Comparison of ENCODE assay signal across 8 cellular contexts in genomic region chr10:29439005-29439404, GRCh38.
DNase-seq lines count a peak whose midpoint lies in the region; ATAC-seq, FAIRE-seq and TF ChIP-seq lines count a peak whose summit lies in the region.
"Not testable (repeated sequence)": the region's sequence is repeated elsewhere in the genome, so short reads cannot be mapped to it uniquely, and the experiment has no call there.

No MANE protein-coding gene starts in this region.

- peaks cover 19 to 29% of the 10 kb centered on the region in 2 experiments for H3K9me3 Mint-ChIP-seq in H9

- not testable (repeated sequence) for H3K56ac ChIP-seq in H9 (ENCODE audit: insufficient read length, low read depth, low read length)

- H3K27me3 ChIP-seq in H9 (ENCODE audit: insufficient read depth, low read length); HUES48 (ENCODE audit: control insufficient read depth, insufficient read depth, low read length); K562 (ENCODE audit: control insufficient read depth in 2 of 2, insufficient read depth in 2 of 2, low read length in 2 of 2): not testable (repeated sequence)

- not testable (repeated sequence) for H4K5ac ChIP-seq in H9 (ENCODE audit: insufficient read length, low read depth, low read length)

- CTCF ChIA-PET in K562 (lab: Yijun Ruan, JAX; ENCODE audit: low intra/inter-chr PET ratio): not testable (repeated sequence)

- H4K91ac ChIP-seq in H9 (ENCODE audit: insufficient read length, low read depth, low read length): not testable (repeated sequence)

- TF ChIP-seq POLR2A in K562 (conservative IDR thresholded peaks at IDR 0.05): not testable (repeated sequence)

- not testable (repeated sequence) for H3K23me2 ChIP-seq in H9 (ENCODE audit: insufficient read length, low read depth, low read length, poor library complexity, severe bottlenecking)

- not testable (repeated sequence) for H2AK5ac ChIP-seq in H9 (ENCODE audit: insufficient read length, low read length)

- ATAC-seq in K562: not testable (repeated sequence)
- peak; percentile 58 for ATAC-seq in left colon

- not testable (repeated sequence) for H2BK12ac ChIP-seq in H9 (ENCODE audit: insufficient read length, low read depth, low read length)

- intact Hi-C loops in K562 (cut with micrococcal nuclease): not testable (repeated sequence)
- intact Hi-C loops in left colon (cut with DNase I, micrococcal nuclease): loop anchor here in 1 of 2 donors (5.0 kb wide), 1 partner anchor 47 kb away; no protein-coding TSS in a partner anchor

- H3K79me1 ChIP-seq in H9 (ENCODE audit: insufficient read depth, low read depth, low read length, poor library complexity, severe bottlenecking): not testable (repeated sequence)

- peak overlapping the region in 2 of 3 experiments; percentile 1 to 27; a peak in 2 of 7 replicates for H3K27ac Mint-ChIP-seq in H9

- H3K4me3 Mint-ChIP-seq in H9: peak overlapping the region in 1 of 2 experiments; percentile 5; a peak in 1 of 5 replicates

- not testable (repeated sequence) for H2BK120ac ChIP-seq in H9 (ENCODE audit: low read depth, low read length, poor library complexity, severe bottlenecking)

- H2BK20ac ChIP-seq in H9 (ENCODE audit: low read depth, low read length, poor library complexity, severe bottlenecking): not testable (repeated sequence)

- not testable (repeated sequence) for H3K18ac ChIP-seq in H9 (ENCODE audit: insufficient read length, low read depth, low read length)

- H3K79me2 ChIP-seq in H9 (ENCODE audit: insufficient read depth, low read length); K562 (ENCODE audit: control insufficient read depth, insufficient read depth, low read length): not testable (repeated sequence)

- no CpG with 5 or more reads among the region's 3 CpGs for WGBS in H9 (ENCODE audit: extremely low coverage, insufficient read length, low lambda C conversion rate)
- 29% methylated on average over 3 of the region's 3 CpGs for WGBS in K562 (ENCODE audit: insufficient coverage, low coverage, missing lambda C conversion rate)

- peaks cover 26 to 58% of the 10 kb centered on the region in 2 experiments for H3K4me1 Mint-ChIP-seq in H9

- H3K4me2 ChIP-seq in H9 (ENCODE audit: insufficient read depth, insufficient read length, low read length); K562 (ENCODE audit: insufficient read depth, low read length): not testable (repeated sequence)

- DNase-seq in H9; K562 (ENCODE audit: extremely low read depth in 1 of 4, low spot score in 3 of 4); left colon; urothelium cell line (ENCODE audit: low spot score): not testable (repeated sequence)
- DNase-seq in RKO (ENCODE audit: low spot score) (peak; percentile 62), cerebellar cortex (ENCODE audit: low spot score) (peak; percentile 44), epithelial cell of prostate (ENCODE audit: low read depth, low spot score) (peak; percentile 45)

- H3K14ac ChIP-seq in H9 (ENCODE audit: insufficient read depth, low read length): not testable (repeated sequence)

- not testable (repeated sequence) for FAIRE-seq in K562 (lab: Jason Lieb, UNC)
- peak; percentile 82 for FAIRE-seq in urothelium cell line (lab: Jason Lieb, UNC)

- not testable (repeated sequence) for TF ChIP-seq CTCF in H9 (conservative IDR thresholded peaks at IDR 0.05); K562 (IDR thresholded peaks at IDR 0.05 in 2 of 3, conservative IDR thresholded peaks at IDR 0.05 in 1 of 3; ENCODE audit: insufficient read depth in 2 of 3, low read depth in 1 of 3, low read length in 3 of 3)

- H3T11ph ChIP-seq in H9 (ENCODE audit: low read length): not testable (repeated sequence)

- H3K4me1 ChIP-seq in H9 (ENCODE audit: insufficient read depth, low read length); K562 (replicated peaks in 1 of 2; ENCODE audit: control insufficient read depth in 2 of 2, insufficient read depth in 2 of 2, low read length in 2 of 2): not testable (repeated sequence)
- peaks cover 18% of the 10 kb centered on the region for H3K4me1 ChIP-seq in HUES48 (ENCODE audit: control insufficient read depth, insufficient read depth, low read length)

- BruUV-seq in K562 (replicated peaks; lab: Mats Ljungman, UMichigan): not testable (repeated sequence)

- in situ Hi-C loops in K562 (cut with MboI): not testable (repeated sequence)

- peaks cover 4 to 25% (median 4%) of the 10 kb centered on the region in 3 experiments; a peak in 6 of 7 replicates for H3K36me3 Mint-ChIP-seq in H9 (ENCODE audit: insufficient read depth in 1 of 3, low read depth in 3 of 3)

- H4K8ac ChIP-seq in H9 (replicated peaks; ENCODE audit: insufficient read length, low read depth, low read length): not testable (repeated sequence)

- H3K9ac ChIP-seq in H9 (ENCODE audit: extremely low read depth, insufficient read length, low read length); HUES48 (ENCODE audit: low read depth, low read length); K562 (ENCODE audit: insufficient read depth in 1 of 2, low read depth in 2 of 2, low read length in 2 of 2): not testable (repeated sequence)

- not testable (repeated sequence) for H3K23ac ChIP-seq in H9 (ENCODE audit: insufficient read length, low read depth, low read length)

- not testable (repeated sequence) for H3K36me3 ChIP-seq in HUES48 (ENCODE audit: control insufficient read depth, insufficient read depth, low read length); K562 (ENCODE audit: control insufficient read depth, insufficient read depth, low read length)

- TF ChIP-seq RAD21 in K562 (CRISPR knock-in tag; conservative IDR thresholded peaks at IDR 0.05 in 1 of 2, IDR thresholded peaks at IDR 0.05 in 1 of 2): not testable (repeated sequence)

- not testable (repeated sequence) for H2BK5ac ChIP-seq in H9 (ENCODE audit: insufficient read length, low read length)

- H3K9me1 ChIP-seq in K562 (ENCODE audit: control insufficient read depth, insufficient read depth, low read length): not testable (repeated sequence)

- not testable (repeated sequence) for H3K27ac ChIP-seq in H9 (ENCODE audit: insufficient read length, low read depth, low read length); K562 (ENCODE audit: extremely low read depth, low read depth, low read length)
- peak overlapping the region; percentile 80 for H3K27ac ChIP-seq in HUES48 (ENCODE audit: low read depth, low read length)
- H3K27ac ChIP-seq in epithelial cell of prostate: peak overlapping the region; percentile 77

- not testable (repeated sequence) for H3K4me3 ChIP-seq in HUES48 (ENCODE audit: low read depth, low read length); K562

- not testable (repeated sequence) for H3K9me3 ChIP-seq in H9 (ENCODE audit: control insufficient read depth, low read depth, low read length); K562 (replicated peaks; ENCODE audit: control insufficient read depth, insufficient read depth, low read depth, low read length)
- peaks cover 15% of the 10 kb centered on the region; the same call in 1 of the 2 replicates for H3K9me3 ChIP-seq in HUES48 (ENCODE audit: control insufficient read depth, insufficient read depth, low read length)

- H2AFZ ChIP-seq in H9 (ENCODE audit: low read length); K562 (ENCODE audit: low read depth, low read length): not testable (repeated sequence)

- H2BK15ac ChIP-seq in H9 (ENCODE audit: low read depth, low read length): not testable (repeated sequence)

- not testable (repeated sequence) for TF ChIP-seq EP300 in K562 (IDR thresholded peaks at IDR 0.05; ENCODE audit: low read length)

- not testable (repeated sequence) for H3K27me3 Mint-ChIP-seq in H9 (ENCODE audit: low read depth)

- H3K4ac ChIP-seq in H9 (ENCODE audit: low read depth, low read length): not testable (repeated sequence)

- POLR2A ChIA-PET in K562 (lab: Yijun Ruan, JAX): interaction anchor here (1.0 to 1.4 kb wide), 2 partner anchors 9 to 14 kb away, joined by 3 read pairs; no protein-coding TSS in a partner anchor

- H4K20me1 ChIP-seq in H9 (ENCODE audit: control insufficient read depth, insufficient read depth, insufficient read length); K562 (replicated peaks; ENCODE audit: control insufficient read depth, insufficient read depth, low read length): not testable (repeated sequence)

TF ChIP-seq in K562, 482 proteins besides CTCF, POLR2A, EP300 and RAD21:
- TF ChIP-seq ZEB2 (IDR thresholded peaks at IDR 0.05) (peak; percentile 61; the same call in 1 of the 2 replicates), CBFA2T3 (IDR thresholded peaks at IDR 0.05) (peak; percentile 21; the same call in 1 of the 2 replicates), ATF3 (IDR thresholded peaks at IDR 0.05) (peak; percentile 51)
- TF ChIP-seq ATF3 (CRISPR knock-in tag; conservative IDR thresholded peaks at IDR 0.05): not testable (repeated sequence)
